ENCODE assay signal across 9 cellular contexts in genomic region chr10:84018826-84019225, GRCh38.
"Had no signal": no experiment of that assay in that cellular context is flagged by ENCODE, and none has a peak within 500 bp of the region (broad histone marks: within the 10 kb centered on the region; RNA-seq: fewer than 3 reads in every experiment).

No MANE protein-coding gene starts in this region.

- H3K4me1 ChIP-seq: HAP-1 had no signal

- H3K4me3 ChIP-seq: GM23248, GM23338, HAP-1 had no signal

- ATAC-seq: GM23338, HCT116 had no signal

- DNase-seq: GM23248, GOT3, H7, H9, HCEC 1CT, HFFc6 had no signal

- H3K4me1 Mint-ChIP-seq: GM23338, H9 had no signal

- H3K27ac Mint-ChIP-seq: GM23338, H9, HFFc6 had no signal

- H3K36me3 ChIP-seq: HAP-1 had no signal

- H3K4me3 Mint-ChIP-seq: GM23338, H9, HFFc6 had no signal

- H3K9me3 ChIP-seq: HAP-1 had no signal

- H3K27ac ChIP-seq: GM23248 had no signal
